ENCODE assay signal across 1 cellular context in the genomic region with DNA sequence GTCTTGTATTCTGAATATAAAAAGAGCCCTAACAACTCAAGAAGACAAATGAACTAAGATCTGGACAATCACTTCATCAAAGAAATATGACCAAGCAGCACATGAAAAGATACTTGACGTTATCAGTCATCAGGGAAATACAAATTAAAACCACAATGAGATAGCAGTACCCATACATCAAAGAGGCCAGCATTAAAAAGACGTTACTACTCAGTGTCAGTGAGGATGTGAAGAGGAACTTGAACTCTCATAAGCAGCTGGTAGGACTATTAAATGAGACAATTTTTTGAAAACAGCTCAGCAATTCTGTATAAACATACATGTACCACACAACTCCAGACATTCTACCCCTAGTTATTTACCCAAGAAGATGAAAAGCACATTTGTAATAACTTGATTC.
TF ChIP-seq lines count a peak whose summit lies in the region.

No MANE protein-coding gene starts in this region.

TF ChIP-seq in SK-N-SH, 30 proteins besides CTCF, POLR2A, EP300 and RAD21 (continued from another document):
- TF ChIP-seq, protein P1, sequence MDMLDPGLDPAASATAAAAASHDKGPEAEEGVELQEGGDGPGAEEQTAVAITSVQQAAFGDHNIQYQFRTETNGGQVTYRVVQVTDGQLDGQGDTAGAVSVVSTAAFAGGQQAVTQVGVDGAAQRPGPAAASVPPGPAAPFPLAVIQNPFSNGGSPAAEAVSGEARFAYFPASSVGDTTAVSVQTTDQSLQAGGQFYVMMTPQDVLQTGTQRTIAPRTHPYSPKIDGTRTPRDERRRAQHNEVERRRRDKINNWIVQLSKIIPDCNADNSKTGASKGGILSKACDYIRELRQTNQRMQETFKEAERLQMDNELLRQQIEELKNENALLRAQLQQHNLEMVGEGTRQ (IDR thresholded peaks at IDR 0.05; ENCODE audit: borderline replicate concordance, low read depth, low read length), result no peak
- no peak for TF ChIP-seq NRF1 (IDR thresholded peaks at IDR 0.05; ENCODE audit: low read depth, low read length)
- TF ChIP-seq MXI1 (IDR thresholded peaks at IDR 0.05; ENCODE audit: low read depth, low read length), result no peak
- TF ChIP-seq, protein P2, sequence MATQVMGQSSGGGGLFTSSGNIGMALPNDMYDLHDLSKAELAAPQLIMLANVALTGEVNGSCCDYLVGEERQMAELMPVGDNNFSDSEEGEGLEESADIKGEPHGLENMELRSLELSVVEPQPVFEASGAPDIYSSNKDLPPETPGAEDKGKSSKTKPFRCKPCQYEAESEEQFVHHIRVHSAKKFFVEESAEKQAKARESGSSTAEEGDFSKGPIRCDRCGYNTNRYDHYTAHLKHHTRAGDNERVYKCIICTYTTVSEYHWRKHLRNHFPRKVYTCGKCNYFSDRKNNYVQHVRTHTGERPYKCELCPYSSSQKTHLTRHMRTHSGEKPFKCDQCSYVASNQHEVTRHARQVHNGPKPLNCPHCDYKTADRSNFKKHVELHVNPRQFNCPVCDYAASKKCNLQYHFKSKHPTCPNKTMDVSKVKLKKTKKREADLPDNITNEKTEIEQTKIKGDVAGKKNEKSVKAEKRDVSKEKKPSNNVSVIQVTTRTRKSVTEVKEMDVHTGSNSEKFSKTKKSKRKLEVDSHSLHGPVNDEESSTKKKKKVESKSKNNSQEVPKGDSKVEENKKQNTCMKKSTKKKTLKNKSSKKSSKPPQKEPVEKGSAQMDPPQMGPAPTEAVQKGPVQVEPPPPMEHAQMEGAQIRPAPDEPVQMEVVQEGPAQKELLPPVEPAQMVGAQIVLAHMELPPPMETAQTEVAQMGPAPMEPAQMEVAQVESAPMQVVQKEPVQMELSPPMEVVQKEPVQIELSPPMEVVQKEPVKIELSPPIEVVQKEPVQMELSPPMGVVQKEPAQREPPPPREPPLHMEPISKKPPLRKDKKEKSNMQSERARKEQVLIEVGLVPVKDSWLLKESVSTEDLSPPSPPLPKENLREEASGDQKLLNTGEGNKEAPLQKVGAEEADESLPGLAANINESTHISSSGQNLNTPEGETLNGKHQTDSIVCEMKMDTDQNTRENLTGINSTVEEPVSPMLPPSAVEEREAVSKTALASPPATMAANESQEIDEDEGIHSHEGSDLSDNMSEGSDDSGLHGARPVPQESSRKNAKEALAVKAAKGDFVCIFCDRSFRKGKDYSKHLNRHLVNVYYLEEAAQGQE (IDR thresholded peaks at IDR 0.05; ENCODE audit: low read depth, low read length), result no peak
- no peak for TF ChIP-seq FOXM1 (IDR thresholded peaks at IDR 0.05; ENCODE audit: low read depth)
- peak; percentile 40; the same call in 1 of the 2 replicates for TF ChIP-seq POLR2AphosphoS5 (IDR thresholded peaks at IDR 0.05; ENCODE audit: low read depth, low read length)
- no peak for TF ChIP-seq EZH2phosphoT487 (IDR thresholded peaks at IDR 0.05; ENCODE audit: borderline replicate concordance, low read depth)
- no peak for TF ChIP-seq SMC3 (IDR thresholded peaks at IDR 0.05; ENCODE audit: low read depth, low read length)
- TF ChIP-seq NFIC (IDR thresholded peaks at IDR 0.05; ENCODE audit: borderline replicate concordance), result no peak
- TF ChIP-seq, protein P3, sequence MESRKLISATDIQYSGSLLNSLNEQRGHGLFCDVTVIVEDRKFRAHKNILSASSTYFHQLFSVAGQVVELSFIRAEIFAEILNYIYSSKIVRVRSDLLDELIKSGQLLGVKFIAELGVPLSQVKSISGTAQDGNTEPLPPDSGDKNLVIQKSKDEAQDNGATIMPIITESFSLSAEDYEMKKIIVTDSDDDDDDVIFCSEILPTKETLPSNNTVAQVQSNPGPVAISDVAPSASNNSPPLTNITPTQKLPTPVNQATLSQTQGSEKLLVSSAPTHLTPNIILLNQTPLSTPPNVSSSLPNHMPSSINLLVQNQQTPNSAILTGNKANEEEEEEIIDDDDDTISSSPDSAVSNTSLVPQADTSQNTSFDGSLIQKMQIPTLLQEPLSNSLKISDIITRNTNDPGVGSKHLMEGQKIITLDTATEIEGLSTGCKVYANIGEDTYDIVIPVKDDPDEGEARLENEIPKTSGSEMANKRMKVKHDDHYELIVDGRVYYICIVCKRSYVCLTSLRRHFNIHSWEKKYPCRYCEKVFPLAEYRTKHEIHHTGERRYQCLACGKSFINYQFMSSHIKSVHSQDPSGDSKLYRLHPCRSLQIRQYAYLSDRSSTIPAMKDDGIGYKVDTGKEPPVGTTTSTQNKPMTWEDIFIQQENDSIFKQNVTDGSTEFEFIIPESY (IDR thresholded peaks at IDR 0.05; ENCODE audit: borderline replicate concordance, low read depth), result no peak
- 0 out of 2 replicates have a peak, but pooled peaks have one; percentile 26 for TF ChIP-seq GATA2 (CRISPR knock-in tag; IDR thresholded peaks at IDR 0.05)
- TF ChIP-seq, protein P4, sequence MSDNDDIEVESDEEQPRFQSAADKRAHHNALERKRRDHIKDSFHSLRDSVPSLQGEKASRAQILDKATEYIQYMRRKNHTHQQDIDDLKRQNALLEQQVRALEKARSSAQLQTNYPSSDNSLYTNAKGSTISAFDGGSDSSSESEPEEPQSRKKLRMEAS (IDR thresholded peaks at IDR 0.05; ENCODE audit: low read depth), result no peak
- TF ChIP-seq, protein P5, sequence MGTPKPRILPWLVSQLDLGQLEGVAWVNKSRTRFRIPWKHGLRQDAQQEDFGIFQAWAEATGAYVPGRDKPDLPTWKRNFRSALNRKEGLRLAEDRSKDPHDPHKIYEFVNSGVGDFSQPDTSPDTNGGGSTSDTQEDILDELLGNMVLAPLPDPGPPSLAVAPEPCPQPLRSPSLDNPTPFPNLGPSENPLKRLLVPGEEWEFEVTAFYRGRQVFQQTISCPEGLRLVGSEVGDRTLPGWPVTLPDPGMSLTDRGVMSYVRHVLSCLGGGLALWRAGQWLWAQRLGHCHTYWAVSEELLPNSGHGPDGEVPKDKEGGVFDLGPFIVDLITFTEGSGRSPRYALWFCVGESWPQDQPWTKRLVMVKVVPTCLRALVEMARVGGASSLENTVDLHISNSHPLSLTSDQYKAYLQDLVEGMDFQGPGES (IDR thresholded peaks at IDR 0.05; ENCODE audit: low read depth, low read length), result no peak
- no peak for TF ChIP-seq SIN3A (IDR thresholded peaks at IDR 0.05; ENCODE audit: borderline replicate concordance, low read depth, low read length)
- TF ChIP-seq MEF2A (IDR thresholded peaks at IDR 0.05; ENCODE audit: borderline replicate concordance, low read depth), result no peak
- no peak for TF ChIP-seq GABPA (IDR thresholded peaks at IDR 0.05; ENCODE audit: low read depth)
- TF ChIP-seq RFX5 (IDR thresholded peaks at IDR 0.05; ENCODE audit: low read length), result no peak
- peak; percentile 64 for TF ChIP-seq JUND (IDR thresholded peaks at IDR 0.05)
- TF ChIP-seq, protein P6, sequence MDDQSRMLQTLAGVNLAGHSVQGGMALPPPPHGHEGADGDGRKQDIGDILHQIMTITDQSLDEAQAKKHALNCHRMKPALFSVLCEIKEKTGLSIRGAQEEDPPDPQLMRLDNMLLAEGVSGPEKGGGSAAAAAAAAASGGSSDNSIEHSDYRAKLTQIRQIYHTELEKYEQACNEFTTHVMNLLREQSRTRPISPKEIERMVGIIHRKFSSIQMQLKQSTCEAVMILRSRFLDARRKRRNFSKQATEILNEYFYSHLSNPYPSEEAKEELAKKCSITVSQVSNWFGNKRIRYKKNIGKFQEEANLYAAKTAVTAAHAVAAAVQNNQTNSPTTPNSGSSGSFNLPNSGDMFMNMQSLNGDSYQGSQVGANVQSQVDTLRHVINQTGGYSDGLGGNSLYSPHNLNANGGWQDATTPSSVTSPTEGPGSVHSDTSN (IDR thresholded peaks at IDR 0.05), result peak; percentile 90
- TF ChIP-seq, protein P7, sequence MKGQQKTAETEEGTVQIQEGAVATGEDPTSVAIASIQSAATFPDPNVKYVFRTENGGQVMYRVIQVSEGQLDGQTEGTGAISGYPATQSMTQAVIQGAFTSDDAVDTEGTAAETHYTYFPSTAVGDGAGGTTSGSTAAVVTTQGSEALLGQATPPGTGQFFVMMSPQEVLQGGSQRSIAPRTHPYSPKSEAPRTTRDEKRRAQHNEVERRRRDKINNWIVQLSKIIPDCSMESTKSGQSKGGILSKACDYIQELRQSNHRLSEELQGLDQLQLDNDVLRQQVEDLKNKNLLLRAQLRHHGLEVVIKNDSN (IDR thresholded peaks at IDR 0.05; ENCODE audit: borderline replicate concordance, low read depth), result no peak
